In the genomic region with DNA sequence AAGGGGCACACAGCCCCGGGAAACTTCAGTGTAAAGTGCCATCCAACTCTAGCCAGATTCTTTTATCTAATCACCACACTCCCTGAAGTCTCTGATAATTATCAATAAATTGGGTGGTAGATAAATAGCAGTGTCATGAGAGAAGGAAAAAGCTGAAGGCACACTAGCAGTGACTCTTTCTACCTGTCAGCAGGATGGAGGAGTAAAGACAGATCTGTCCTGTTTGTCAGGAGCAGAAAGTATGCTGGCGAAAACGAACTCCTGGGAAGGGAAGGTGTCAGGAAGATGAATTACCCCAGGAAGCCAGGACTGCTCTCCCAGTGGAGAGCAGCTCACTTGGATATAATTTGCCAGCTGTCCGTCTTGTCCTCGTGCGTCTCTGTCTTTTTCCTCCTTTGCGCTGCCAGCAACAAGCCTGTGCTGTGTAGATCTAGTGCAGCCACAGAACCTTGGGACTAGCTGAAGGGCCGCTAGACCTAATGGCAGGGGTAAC, we compare ENCODE assay signal across 14 cellular contexts.
"Had no signal": no experiment of that assay in that cellular context is flagged by ENCODE, and none has a peak within 500 bp of the region (broad histone marks: within the 10 kb centered on the region; RNA-seq: fewer than 3 reads in every experiment).

No MANE protein-coding gene starts in this region.

- H3K36me3 ChIP-seq: adrenal gland, gastrocnemius medialis, heart right ventricle, left ventricle myocardium inferior, suprapubic skin had no signal

- H3K4me1 ChIP-seq: adrenal gland, gastrocnemius medialis, heart right ventricle, left ventricle myocardium inferior, suprapubic skin had no signal

- H3K27ac ChIP-seq: adrenal gland, gastrocnemius medialis, heart right ventricle, left ventricle myocardium inferior, suprapubic skin had no signal

- H3K9me3 ChIP-seq: adrenal gland, gastrocnemius medialis, heart right ventricle, left ventricle myocardium inferior, suprapubic skin had no signal

- H3K27me3 ChIP-seq: adrenal gland, gastrocnemius medialis, heart right ventricle, suprapubic skin had no signal

- ATAC-seq: activated CD4-positive, alpha-beta T cell treated with anti-CD3 and anti-CD28 coated beads for 36 hours; gastrocnemius medialis; heart right ventricle; natural killer cell; sciatic nerve had no signal

- H3K4me3 ChIP-seq: adrenal gland, gastrocnemius medialis, heart right ventricle, left ventricle myocardium inferior, suprapubic skin had no signal

- DNase-seq: activated CD4-positive, alpha-beta memory T cell treated with anti-CD3 and anti-CD28 coated beads, Interleukin-2, amount 10 ng/mL, durations not matched to agents 7 days and 5 days; activated CD4-positive, alpha-beta T cell treated with anti-CD3 and anti-CD28 coated beads for 36 hours; activated effector memory CD4-positive, alpha-beta T cell treated with Interleukin-2 at 50 U/mL for 16 hours; activated T-cell treated with anti-CD3 and anti-CD28 coated beads, Interleukin-2, amount 50 U/mL, for 24 hours; adrenal gland; caudate nucleus; erythroblast; gastrocnemius medialis; heart right ventricle; left ventricle myocardium inferior; natural killer cell; trophoblast cell had no signal
